ENCODE assay signal across 9 cellular contexts in the genomic region with DNA sequence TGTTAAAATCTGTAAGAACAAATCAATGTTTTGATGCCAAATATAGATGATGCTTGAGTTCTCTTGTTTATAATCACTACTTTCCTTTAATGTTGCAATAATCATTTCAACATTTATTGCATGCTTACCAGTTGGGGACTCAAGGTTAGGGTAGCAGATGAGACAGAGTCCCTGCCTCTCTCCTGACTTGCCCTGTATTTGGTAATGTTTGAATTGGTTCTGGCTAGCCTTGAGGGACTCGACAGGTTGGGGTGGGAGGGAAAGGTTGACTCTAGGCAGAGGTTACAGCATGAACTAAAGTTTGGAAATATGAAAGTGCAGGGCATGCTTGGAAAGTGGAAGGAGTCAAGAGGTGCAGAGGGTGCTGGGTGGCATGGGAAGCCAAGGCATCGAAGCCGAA. TPM values are rescaled to one million over a fixed set of nuclear protein-coding genes. Genes with fewer than 3 reads are reported as not detected.
DNase-seq lines count a peak whose midpoint lies in the region; ATAC-seq and TF ChIP-seq lines count a peak whose summit lies in the region.
"Had no signal": no experiment of that assay in that cellular context is flagged by ENCODE, and none has a peak within 500 bp of the region (broad histone marks: within the 10 kb centered on the region; RNA-seq: fewer than 3 reads in every experiment).

No MANE protein-coding gene starts in this region.

- peak overlapping the region; percentile 26 for H3K27ac Mint-ChIP-seq in T-helper 2 cell treated with Interferon-gamma antibody and Interleukin-4, amounts not matched to agents 5 μg/mL and 100 μg/mL, for 36 hours
- H3K27ac Mint-ChIP-seq in T-helper 17 cell = no peak overlapping the region

- DNase-seq in T-helper 2 cell treated with Interferon-gamma antibody and Interleukin-4, amounts not matched to agents 5 μg/mL and 100 μg/mL, for 36 hours (ENCODE audit: low spot score) = no peak
- DNase-seq in T-helper 2 cell (no peak), T-helper 17 cell (no peak), fibroblast of the aortic adventitia (ENCODE audit: low read depth) (no peak), skeletal muscle cell (ENCODE audit: low read depth) (no peak), mucosa of descending colon (no peak), NCI-H1105 treated with DMSO at 0.1 percent for 48 hours (lab: John Stamatoyannopoulos, UW) (no peak), left lung (no peak)
- DNase-seq: NCI-H510A had no signal

- H3K4me3 Mint-ChIP-seq in T-helper 2 cell treated with Interferon-gamma antibody and Interleukin-4, amounts not matched to agents 5 μg/mL and 100 μg/mL, for 36 hours = peak overlapping the region; percentile 86
- H3K4me3 Mint-ChIP-seq in T-helper 17 cell = peak overlapping the region; percentile 85

- TF ChIP-seq CTCF in fibroblast of the aortic adventitia (IDR thresholded peaks at IDR 0.05; ENCODE audit: insufficient read depth, low read length) (no peak), mucosa of descending colon (IDR thresholded peaks at IDR 0.05) (no peak), left lung (IDR thresholded peaks at IDR 0.05) (no peak)

- no peaks in the 10 kb centered on the region for H3K27me3 Mint-ChIP-seq in T-helper 2 cell treated with Interferon-gamma antibody and Interleukin-4, amounts not matched to agents 5 μg/mL and 100 μg/mL, for 36 hours (ENCODE audit: low read depth)
- H3K27me3 Mint-ChIP-seq in T-helper 17 cell = no peaks in the 10 kb centered on the region

- no peaks in the 10 kb centered on the region for H3K9me3 ChIP-seq in T-helper 17 cell (ENCODE audit: control insufficient read depth, low read length, poor library complexity, severe bottlenecking)
- H3K9me3 ChIP-seq in mucosa of descending colon = no peaks in the 10 kb centered on the region
- no peaks in the 10 kb centered on the region for H3K9me3 ChIP-seq in left lung

- no peaks in the 10 kb centered on the region for H3K36me3 ChIP-seq in mucosa of descending colon (ENCODE audit: low read depth)
- no peaks in the 10 kb centered on the region for H3K36me3 ChIP-seq in left lung

- peaks cover 7% of the 10 kb centered on the region for H3K36me3 Mint-ChIP-seq in T-helper 2 cell treated with Interferon-gamma antibody and Interleukin-4, amounts not matched to agents 5 μg/mL and 100 μg/mL, for 36 hours (ENCODE audit: low read depth)
- no peaks in the 10 kb centered on the region for H3K36me3 Mint-ChIP-seq in T-helper 17 cell (ENCODE audit: low read depth)

- H3K27me3 ChIP-seq in left lung = no peaks in the 10 kb centered on the region

- H3K4me3 ChIP-seq in fibroblast of the aortic adventitia (ENCODE audit: low read depth, low read length) = peak overlapping the region; percentile 83
- H3K4me3 ChIP-seq in skeletal muscle cell (ENCODE audit: low read depth, low read length) = peak overlapping the region; percentile 7
- H3K4me3 ChIP-seq in mucosa of descending colon = no peak overlapping the region
- H3K4me3 ChIP-seq in left lung = peak overlapping the region in 1 of 2 donors; percentile 84

- H3K9me3 Mint-ChIP-seq in T-helper 2 cell treated with Interferon-gamma antibody and Interleukin-4, amounts not matched to agents 5 μg/mL and 100 μg/mL, for 36 hours = no peaks in the 10 kb centered on the region

- H3K4me1 ChIP-seq in mucosa of descending colon (ENCODE audit: low read depth) = peaks cover 33% of the 10 kb centered on the region
- H3K4me1 ChIP-seq in left lung = peaks cover 23 to 45% of the 10 kb centered on the region in 2 donors

- no peak overlapping the region for H3K27ac ChIP-seq in left lung

- intact Hi-C loops in mucosa of descending colon (cut with DNase I, micrococcal nuclease) = no loop called here
- intact Hi-C loops in left lung (cut with DNase I) = loop anchor here in 1 of 2 donors (10.0 kb wide), 1 partner anchor 269 kb away; the partner anchor contains the start of gene CASP6

- H3K4me1 Mint-ChIP-seq in T-helper 2 cell treated with Interferon-gamma antibody and Interleukin-4, amounts not matched to agents 5 μg/mL and 100 μg/mL, for 36 hours (ENCODE audit: low read depth) = peaks cover 48% of the 10 kb centered on the region
- H3K4me1 Mint-ChIP-seq in T-helper 17 cell = peaks cover 41% of the 10 kb centered on the region

- ATAC-seq in T-helper 17 cell (no peak), mucosa of descending colon (no peak), left lung (no peak)

RNA-seq across cellular contexts. Expression of gene SEC24B, which starts 2.0 kb away (rescaled TPM):
- total RNA-seq in T-helper 17 cell (10 to 100 TPM; 37.8 to 39.5 TPM), fibroblast of the aortic adventitia (ENCODE audit: low replicate concordance) (13.5 and 29.6 TPM in 2 replicates), mucosa of descending colon (10 to 100 TPM; 28.5 to 41.7 (median 35.0) TPM), left lung (10 to 100 TPM; 27.0 to 28.2 TPM)
